In genomic region chr6:63066053-63066704, GRCh38 we compare ENCODE assay signal across 9 cellular contexts.
DNase-seq lines count a peak whose midpoint lies in the region; ATAC-seq and TF ChIP-seq lines count a peak whose summit lies in the region.
"Had no signal": no experiment of that assay in that cellular context is flagged by ENCODE, and none has a peak within 500 bp of the region (broad histone marks: within the 10 kb centered on the region; RNA-seq: fewer than 3 reads in every experiment).

No MANE protein-coding gene starts in this region.

- peak in 4 of 7 experiments; percentile 12 to 31 (median 15) for TF ChIP-seq CTCF in body of pancreas (IDR thresholded peaks at IDR 0.05)
- no peak for TF ChIP-seq CTCF in left ventricle myocardium inferior (IDR thresholded peaks at IDR 0.05; ENCODE audit: borderline replicate concordance)

- no peak overlapping the region for H3K27ac ChIP-seq in body of pancreas
- H3K27ac ChIP-seq in left ventricle myocardium inferior (replicated peaks) = no peak overlapping the region

- WGBS in body of pancreas, 2 donors = 46 to 49% methylated on average over 3 of the region's 3 CpGs

- intact Hi-C loops in body of pancreas (cut with DNase I) = no loop called here
- intact Hi-C loops in left ventricle myocardium inferior (cut with micrococcal nuclease) = no loop called here

- TF ChIP-seq POLR2A in body of pancreas (IDR thresholded peaks at IDR 0.05) = no peak

- no peaks in the 10 kb centered on the region for H3K36me3 ChIP-seq in body of pancreas (replicated peaks in 1 of 2; ENCODE audit: insufficient read depth in 1 of 2, low read depth in 2 of 2)
- no peaks in the 10 kb centered on the region for H3K36me3 ChIP-seq in left ventricle myocardium inferior

- H3K4me3 ChIP-seq in body of pancreas = no peak overlapping the region
- no peak overlapping the region for H3K4me3 ChIP-seq in left ventricle myocardium inferior

- peak; percentile 79 for ATAC-seq in GM19452 (IDR thresholded peaks at IDR 0.05; ENCODE audit: unreplicated experiment)
- ATAC-seq in HG03457 (IDR thresholded peaks at IDR 0.05; ENCODE audit: unreplicated experiment) = peak; percentile 71
- no peak for ATAC-seq in body of pancreas

- H3K4me1 ChIP-seq in body of pancreas (no peaks in the 10 kb centered on the region), left ventricle myocardium inferior (no peaks in the 10 kb centered on the region)

- peak; percentile 71 for DNase-seq in DMS53 (lab: John Stamatoyannopoulos, UW)
- no peak for DNase-seq in body of pancreas
- DNase-seq in left ventricle myocardium inferior = no peak
- no peak for DNase-seq in activated CD8-positive, alpha-beta memory T cell treated with anti-CD3 and anti-CD28 coated beads, Interleukin-2, amount 50 U/mL, for 48 hours
- DNase-seq in cerebellum (ENCODE audit: low spot score) = no peak
- DNase-seq in NCI-H2029 treated with DMSO at 0.1 percent for 48 hours (lab: John Stamatoyannopoulos, UW) = no peak
- DNase-seq: stimulated activated naive CD4-positive, alpha-beta T cell had no signal

- H3K27me3 ChIP-seq in body of pancreas (no peaks in the 10 kb centered on the region), left ventricle myocardium inferior (ENCODE audit: low read depth) (no peaks in the 10 kb centered on the region)

- H3K9me3 ChIP-seq in body of pancreas (peaks cover 0 to 8% (median 0%) of the 10 kb centered on the region in 3 donors), left ventricle myocardium inferior (replicated peaks) (peaks cover 36% of the 10 kb centered on the region)
